26 cellular contexts compared by ENCODE assay signal in genomic region chr16:29910819-29911675, GRCh38. TPM values are rescaled to one million over a fixed set of nuclear protein-coding genes. Genes with fewer than 3 reads are reported as not detected.
"Had no signal": no experiment of that assay in that cellular context is flagged by ENCODE, and none has a peak within 500 bp of the region (broad histone marks: within the 10 kb centered on the region; RNA-seq: fewer than 3 reads in every experiment).

No MANE protein-coding gene starts in this region.

- H3K4me1 Mint-ChIP-seq: activated CD8-positive, alpha-beta memory T cell treated with anti-CD3 and anti-CD28 coated beads, Interleukin-2, amount 10 ng/mL, durations not matched to agents 7 days and 5 days; activated naive CD4-positive, alpha-beta T cell treated with anti-CD3 and anti-CD28 coated beads, Interleukin-2, amount 10 ng/mL, durations not matched to agents 7 days and 5 days; mesothelial cell of epicardium had no signal

- H3K4me1 ChIP-seq: gastrocnemius medialis, left lung, prostate gland, suprapubic skin, transverse colon had no signal

- FAIRE-seq: endometrium, kidney had no signal

- H3K27ac Mint-ChIP-seq: activated CD4-positive, alpha-beta memory T cell treated with anti-CD3 and anti-CD28 coated beads, Interleukin-2, amount 10 ng/mL, durations not matched to agents 7 days and 5 days; activated CD8-positive, alpha-beta memory T cell treated with anti-CD3 and anti-CD28 coated beads, Interleukin-2, amount 10 ng/mL, durations not matched to agents 7 days and 5 days; activated naive CD4-positive, alpha-beta T cell treated with anti-CD3 and anti-CD28 coated beads, Interleukin-2, amount 10 ng/mL, durations not matched to agents 7 days and 5 days; activated naive CD8-positive, alpha-beta T cell treated with anti-CD3 and anti-CD28 coated beads, Interleukin-2, amount 50 U/mL, for 24 hours; activated T-cell treated with anti-CD3 and anti-CD28 coated beads, Interleukin-2, amount 50 U/mL, for 24 hours; activated T-helper 2 cell treated with anti-CD3 and anti-CD28 coated beads, Interferon-gamma antibody, Interleukin-2, Interleukin-4, amounts not matched to agents 10 μg/mL and 5 μg/mL and 100 μg/mL, durations not matched to agents 14 hours and 24 hours and 36 hours; mesothelial cell of epicardium; nephron progenitor cell had no signal

- H3K9me3 ChIP-seq: gastrocnemius medialis, left lung, prostate gland, suprapubic skin, transverse colon had no signal

- H3K27me3 ChIP-seq: brain microvascular endothelial cell, gastrocnemius medialis, left lung, suprapubic skin, transverse colon had no signal

- H3K27me3 Mint-ChIP-seq: activated CD4-positive, alpha-beta memory T cell treated with anti-CD3 and anti-CD28 coated beads, Interleukin-2, amount 10 ng/mL, durations not matched to agents 7 days and 5 days; activated CD8-positive, alpha-beta memory T cell treated with anti-CD3 and anti-CD28 coated beads, Interleukin-2, amount 10 ng/mL, durations not matched to agents 7 days and 5 days; activated naive CD4-positive, alpha-beta T cell treated with anti-CD3 and anti-CD28 coated beads, Interleukin-2, amount 10 ng/mL, durations not matched to agents 7 days and 5 days; activated naive CD8-positive, alpha-beta T cell treated with anti-CD3 and anti-CD28 coated beads, Interleukin-2, amount 50 U/mL, for 24 hours; activated T-cell treated with anti-CD3 and anti-CD28 coated beads, Interleukin-2, amount 50 U/mL, for 24 hours; stimulated activated naive CD8-positive, alpha-beta T cell treated with anti-CD3 and anti-CD28 coated beads, Interleukin-15, amount 100 ng/mL, for 72 hours had no signal

- DNase-seq: activated CD4-positive, alpha-beta memory T cell treated with anti-CD3 and anti-CD28 coated beads, Interleukin-2, amount 10 ng/mL, durations not matched to agents 7 days and 5 days; activated CD4-positive, alpha-beta T cell treated with anti-CD3 and anti-CD28 coated beads for 48 hours; activated CD4-positive, CD25-positive, alpha-beta regulatory T cell; activated CD8-positive, alpha-beta memory T cell treated with anti-CD3 and anti-CD28 coated beads, Interleukin-2, amount 10 ng/mL, durations not matched to agents 7 days and 5 days; activated naive CD4-positive, alpha-beta T cell treated with anti-CD3 and anti-CD28 coated beads, Interleukin-2, amount 10 ng/mL, durations not matched to agents 7 days and 5 days; activated naive CD8-positive, alpha-beta T cell treated with anti-CD3 and anti-CD28 coated beads, Interleukin-2, amount 50 U/mL, for 24 hours; activated T-cell treated with anti-CD3 and anti-CD28 coated beads, Interleukin-2, amount 50 U/mL, for 24 hours; brain microvascular endothelial cell; erythroblast; gastrocnemius medialis; head of caudate nucleus; kidney; left lung; nephron progenitor cell; right cardiac atrium; stimulated activated CD4-positive, alpha-beta T cell treated with anti-CD3 and anti-CD28 coated beads, Interleukin-2, amount 100 ng/mL, for 48 hours; stimulated activated naive CD8-positive, alpha-beta T cell treated with anti-CD3 and anti-CD28 coated beads, Interleukin-15, amount 100 ng/mL, for 72 hours; T-helper 9 cell; transverse colon had no signal

- H3K36me3 ChIP-seq: gastrocnemius medialis, prostate gland, transverse colon had no signal

- H3K9me3 Mint-ChIP-seq: activated CD4-positive, alpha-beta memory T cell treated with anti-CD3 and anti-CD28 coated beads, Interleukin-2, amount 10 ng/mL, durations not matched to agents 7 days and 5 days; activated naive CD4-positive, alpha-beta T cell treated with anti-CD3 and anti-CD28 coated beads, Interleukin-2, amount 10 ng/mL, durations not matched to agents 7 days and 5 days; activated naive CD8-positive, alpha-beta T cell treated with anti-CD3 and anti-CD28 coated beads, Interleukin-2, amount 50 U/mL, for 24 hours; activated T-cell treated with anti-CD3 and anti-CD28 coated beads, Interleukin-2, amount 50 U/mL, for 24 hours; activated T-helper 2 cell treated with anti-CD3 and anti-CD28 coated beads, Interferon-gamma antibody, Interleukin-2, Interleukin-4, amounts not matched to agents 10 μg/mL and 5 μg/mL and 100 μg/mL, durations not matched to agents 14 hours and 24 hours and 36 hours; mesothelial cell of epicardium; nephron progenitor cell; stimulated activated naive CD8-positive, alpha-beta T cell treated with anti-CD3 and anti-CD28 coated beads, Interleukin-15, amount 100 ng/mL, for 72 hours had no signal

- ATAC-seq: activated CD8-positive, alpha-beta memory T cell treated with anti-CD3 and anti-CD28 coated beads, Interleukin-2, amount 10 ng/mL, durations not matched to agents 7 days and 5 days; activated naive CD8-positive, alpha-beta T cell treated with anti-CD3 and anti-CD28 coated beads, Interleukin-2, amount 50 U/mL, for 24 hours; gastrocnemius medialis; left lung; stimulated activated naive CD8-positive, alpha-beta T cell treated with anti-CD3 and anti-CD28 coated beads, Interleukin-15, amount 100 ng/mL, for 72 hours had no signal

- H3K4me3 ChIP-seq: coronary artery, gastrocnemius medialis, left lung, prostate gland, suprapubic skin, transverse colon had no signal

- H3K27ac ChIP-seq: brain microvascular endothelial cell, coronary artery, gastrocnemius medialis, left lung, prostate gland, suprapubic skin, transverse colon had no signal

- H3K4me3 Mint-ChIP-seq: activated CD4-positive, alpha-beta memory T cell treated with anti-CD3 and anti-CD28 coated beads, Interleukin-2, amount 10 ng/mL, durations not matched to agents 7 days and 5 days; activated CD8-positive, alpha-beta memory T cell treated with anti-CD3 and anti-CD28 coated beads, Interleukin-2, amount 10 ng/mL, durations not matched to agents 7 days and 5 days; activated naive CD4-positive, alpha-beta T cell treated with anti-CD3 and anti-CD28 coated beads, Interleukin-2, amount 10 ng/mL, durations not matched to agents 7 days and 5 days; activated naive CD8-positive, alpha-beta T cell treated with anti-CD3 and anti-CD28 coated beads, Interleukin-2, amount 50 U/mL, for 24 hours; activated T-cell treated with anti-CD3 and anti-CD28 coated beads, Interleukin-2, amount 50 U/mL, for 24 hours; mesothelial cell of epicardium; nephron progenitor cell; stimulated activated naive CD8-positive, alpha-beta T cell treated with anti-CD3 and anti-CD28 coated beads, Interleukin-15, amount 100 ng/mL, for 72 hours had no signal

RNA-seq across cellular contexts. Expression of gene ASPHD1, which starts 10.8 kb away (rescaled TPM):
- total RNA-seq: gastrocnemius medialis, skeletal muscle tissue had no signal
